Comparison of ENCODE assay signal across 23 cellular contexts in the genomic region with DNA sequence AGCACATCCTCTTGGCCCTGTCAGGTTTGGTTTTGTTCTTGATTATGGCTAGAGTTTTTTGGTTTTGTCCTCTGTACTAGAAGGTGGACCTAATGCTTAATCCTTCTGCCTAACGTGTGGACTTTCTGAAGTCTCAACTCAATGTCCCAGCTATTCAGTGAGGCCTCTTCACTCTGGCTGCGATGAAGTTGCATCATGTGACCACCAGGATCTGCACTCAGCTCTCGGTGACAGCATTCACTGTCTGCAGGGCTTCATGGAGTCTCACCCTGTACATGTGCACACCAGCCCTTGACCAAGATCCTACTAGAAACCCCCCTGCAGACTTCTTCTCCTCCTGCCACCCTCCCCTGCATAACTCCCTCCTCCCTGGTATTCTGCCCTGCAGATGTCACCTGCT. TPM values are rescaled to one million over a fixed set of nuclear protein-coding genes. Genes with fewer than 3 reads are reported as not detected.
"Had no signal": no experiment of that assay in that cellular context is flagged by ENCODE, and none has a peak within 500 bp of the region (broad histone marks: within the 10 kb centered on the region; RNA-seq: fewer than 3 reads in every experiment).

No MANE protein-coding gene starts in this region.

- FAIRE-seq: endothelial cell of umbilical vein, frontal cortex, islet of Langerhans, keratinocyte had no signal

- H3K9me3 ChIP-seq: lower lobe of right lung had no signal

- H3K36me3 ChIP-seq: esophagus muscularis mucosa, gastroesophageal sphincter, heart right ventricle, left lung, lower lobe of right lung had no signal

- DNase-seq: dermis blood vessel endothelial cell; dorsolateral prefrontal cortex; effector CD4-positive, alpha-beta T cell; effector memory CD4-positive, alpha-beta T cell; foreskin keratinocyte; heart right ventricle; hippocampal formation; left cardiac atrium; left lung; left ventricle myocardium superior; lower lobe of right lung; mesendoderm; midbrain; naive thymus-derived CD4-positive, alpha-beta T cell; natural killer cell had no signal

- H3K9me3 Mint-ChIP-seq: natural killer cell had no signal

- H3K4me1 Mint-ChIP-seq: memory B cell, natural killer cell had no signal

- H3K27ac ChIP-seq: coronary artery, esophagus muscularis mucosa, foreskin keratinocyte, gastroesophageal sphincter, heart right ventricle, left lung, lower lobe of right lung had no signal

- H3K27me3 ChIP-seq: esophagus muscularis mucosa, foreskin keratinocyte, gastroesophageal sphincter had no signal

- H3K4me1 ChIP-seq: foreskin keratinocyte, gastroesophageal sphincter, left lung, lower lobe of right lung had no signal

- H3K27ac Mint-ChIP-seq: memory B cell; naive thymus-derived CD4-positive, alpha-beta T cell; natural killer cell had no signal

- ATAC-seq: foreskin keratinocyte; gastroesophageal sphincter; heart right ventricle; left cardiac atrium; left lung; left ventricle myocardium superior; lower lobe of right lung; naive thymus-derived CD4-positive, alpha-beta T cell; natural killer cell had no signal

- H3K36me3 Mint-ChIP-seq: natural killer cell had no signal

- H3K4me3 Mint-ChIP-seq: memory B cell; naive thymus-derived CD4-positive, alpha-beta T cell; natural killer cell had no signal

- H3K4me3 ChIP-seq: coronary artery, dorsolateral prefrontal cortex, esophagus muscularis mucosa, gastroesophageal sphincter, heart right ventricle, left lung, lower lobe of right lung had no signal

RNA-seq across cellular contexts. Expression of gene HRH1, which starts 38.7 kb away (rescaled TPM):
- total RNA-seq: natural killer cell had no signal
- polyA plus RNA-seq: naive thymus-derived CD4-positive, alpha-beta T cell had no signal
